1 cellular context compared by ENCODE assay signal in the genomic region with DNA sequence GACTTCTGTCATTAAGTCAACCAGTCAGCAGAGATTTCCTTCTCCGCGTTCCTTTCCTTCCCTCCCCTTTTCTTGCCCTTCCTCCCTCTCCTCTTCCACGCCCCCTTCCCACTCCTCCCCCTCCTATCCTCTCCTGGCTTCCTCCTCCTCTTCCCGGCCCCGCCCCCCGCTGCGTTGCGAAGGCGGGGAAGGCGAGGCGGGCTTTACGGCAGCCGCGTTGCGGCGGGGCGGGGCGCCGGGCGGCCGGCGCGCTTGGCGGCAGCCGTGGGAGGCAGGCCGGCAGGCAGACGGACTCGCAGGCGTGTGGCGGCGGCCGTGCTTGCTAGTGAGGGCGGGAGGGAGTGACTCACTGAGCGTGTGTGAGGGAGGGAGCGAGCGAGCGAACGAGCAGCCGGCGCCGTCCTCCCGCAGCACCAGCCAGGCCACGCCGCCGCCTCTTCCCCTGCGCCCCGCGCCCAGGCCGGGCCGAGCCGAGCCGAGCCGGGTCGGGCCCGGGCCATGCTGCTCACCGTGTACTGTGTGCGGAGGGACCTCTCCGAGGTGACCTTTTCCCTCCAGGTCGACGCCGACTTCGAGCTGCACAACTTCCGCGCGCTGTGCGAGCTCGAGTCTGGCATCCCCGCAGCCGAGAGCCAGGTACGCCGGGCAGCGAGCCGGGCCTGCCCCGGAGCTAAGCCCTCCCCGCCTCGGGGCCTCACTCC.
A peak's percentile ranks its signal among the peaks of the same experiment; 100 is the strongest.
TF ChIP-seq lines count a peak whose summit lies in the region.

A gene (plus strand): TSS at position 286 of the 701 bp plus-strand sequence. CDS start 213 bp downstream, at position 499.

TF ChIP-seq in neural cell, 6 proteins besides CTCF, POLR2A, EP300 and RAD21 (continued from another document):
- TF ChIP-seq, protein P1, sequence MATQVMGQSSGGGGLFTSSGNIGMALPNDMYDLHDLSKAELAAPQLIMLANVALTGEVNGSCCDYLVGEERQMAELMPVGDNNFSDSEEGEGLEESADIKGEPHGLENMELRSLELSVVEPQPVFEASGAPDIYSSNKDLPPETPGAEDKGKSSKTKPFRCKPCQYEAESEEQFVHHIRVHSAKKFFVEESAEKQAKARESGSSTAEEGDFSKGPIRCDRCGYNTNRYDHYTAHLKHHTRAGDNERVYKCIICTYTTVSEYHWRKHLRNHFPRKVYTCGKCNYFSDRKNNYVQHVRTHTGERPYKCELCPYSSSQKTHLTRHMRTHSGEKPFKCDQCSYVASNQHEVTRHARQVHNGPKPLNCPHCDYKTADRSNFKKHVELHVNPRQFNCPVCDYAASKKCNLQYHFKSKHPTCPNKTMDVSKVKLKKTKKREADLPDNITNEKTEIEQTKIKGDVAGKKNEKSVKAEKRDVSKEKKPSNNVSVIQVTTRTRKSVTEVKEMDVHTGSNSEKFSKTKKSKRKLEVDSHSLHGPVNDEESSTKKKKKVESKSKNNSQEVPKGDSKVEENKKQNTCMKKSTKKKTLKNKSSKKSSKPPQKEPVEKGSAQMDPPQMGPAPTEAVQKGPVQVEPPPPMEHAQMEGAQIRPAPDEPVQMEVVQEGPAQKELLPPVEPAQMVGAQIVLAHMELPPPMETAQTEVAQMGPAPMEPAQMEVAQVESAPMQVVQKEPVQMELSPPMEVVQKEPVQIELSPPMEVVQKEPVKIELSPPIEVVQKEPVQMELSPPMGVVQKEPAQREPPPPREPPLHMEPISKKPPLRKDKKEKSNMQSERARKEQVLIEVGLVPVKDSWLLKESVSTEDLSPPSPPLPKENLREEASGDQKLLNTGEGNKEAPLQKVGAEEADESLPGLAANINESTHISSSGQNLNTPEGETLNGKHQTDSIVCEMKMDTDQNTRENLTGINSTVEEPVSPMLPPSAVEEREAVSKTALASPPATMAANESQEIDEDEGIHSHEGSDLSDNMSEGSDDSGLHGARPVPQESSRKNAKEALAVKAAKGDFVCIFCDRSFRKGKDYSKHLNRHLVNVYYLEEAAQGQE (IDR thresholded peaks at IDR 0.05; ENCODE audit: borderline replicate concordance), result no peak
- TF ChIP-seq POLR2AphosphoS5 (IDR thresholded peaks at IDR 0.05), result peak; percentile 81
